Comparison of ENCODE assay signal across 15 cellular contexts in genomic region chr12:107393043-107393725, GRCh38.
DNase-seq lines count a peak whose midpoint lies in the region; ATAC-seq and TF ChIP-seq lines count a peak whose summit lies in the region.
"Had no signal": no experiment of that assay in that cellular context is flagged by ENCODE, and none has a peak within 500 bp of the region (broad histone marks: within the 10 kb centered on the region; RNA-seq: fewer than 3 reads in every experiment).

No MANE protein-coding gene starts in this region.

- peak; percentile 29 for ATAC-seq in T-helper 17 cell
- peak; percentile 93 for ATAC-seq in foreskin keratinocyte
- ATAC-seq in HG03139 (IDR thresholded peaks at IDR 0.05; ENCODE audit: unreplicated experiment): no peak
- ATAC-seq: sciatic nerve had no signal

- peaks cover 0 to 8% (median 2%) of the 10 kb centered on the region in 7 donors for H3K9me3 Mint-ChIP-seq in CD14-positive monocyte

- DNase-seq in stimulated activated CD4-positive, alpha-beta T cell treated with anti-CD3 and anti-CD28 coated beads, Interleukin-15, amount 100 ng/mL, for 24 hours: peak; percentile 11
- no peak for DNase-seq in stimulated activated CD4-positive, alpha-beta T cell treated with anti-CD3 and anti-CD28 coated beads, Interleukin-1b, Interleukin-23, amount 100 ng/mL, for 48 hours
- DNase-seq in T-helper 17 cell (no peak), foreskin keratinocyte (peak; percentile 30 to 69), NOMO-1 treated with dmso at 0.1 percent for 144 hours (lab: John Stamatoyannopoulos, UW; ENCODE audit: unreplicated experiment) (no peak), CD14-positive monocyte (ENCODE audit: low spot score) (no peak), NK-92 (lab: John Stamatoyannopoulos, UW; ENCODE audit: unreplicated experiment) (no peak)
- DNase-seq: DMS53; effector CD8-positive, alpha-beta T cell; NCI-H1436 treated with DMSO at 0.1 percent for 48 hours; NCI-H524 treated with DMSO at 0.1 percent for 48 hours had no signal

- peak overlapping the region; percentile 81 for H3K27ac Mint-ChIP-seq in T-helper 17 cell
- peak overlapping the region in 1 of 7 donors; percentile 40 for H3K27ac Mint-ChIP-seq in CD14-positive monocyte

- H3K27me3 Mint-ChIP-seq in T-helper 17 cell (no peaks in the 10 kb centered on the region), CD14-positive monocyte (ENCODE audit: low read depth in 3 of 3) (peaks cover 1 to 2% (median 2%) of the 10 kb centered on the region in 3 donors)

- TF ChIP-seq CTCF in foreskin keratinocyte (conservative IDR thresholded peaks at IDR 0.05) (no peak), CD14-positive monocyte (IDR thresholded peaks at IDR 0.05) (no peak)

- peaks cover 64% of the 10 kb centered on the region for H3K4me1 Mint-ChIP-seq in T-helper 17 cell
- peaks cover 2% of the 10 kb centered on the region for H3K4me1 Mint-ChIP-seq in CD14-positive monocyte

- H3K4me1 ChIP-seq in foreskin keratinocyte: peaks cover 12% of the 10 kb centered on the region

- no peaks in the 10 kb centered on the region for H3K9me3 ChIP-seq in T-helper 17 cell (ENCODE audit: control insufficient read depth, low read length, poor library complexity, severe bottlenecking)
- H3K9me3 ChIP-seq: thoracic aorta had no signal

- no peak overlapping the region for H3K27ac ChIP-seq in foreskin keratinocyte
- H3K27ac ChIP-seq: hepatocyte, thoracic aorta had no signal

- H3K4me3 Mint-ChIP-seq in T-helper 17 cell: peak overlapping the region; percentile 31
- no peak overlapping the region for H3K4me3 Mint-ChIP-seq in CD14-positive monocyte

- no peaks in the 10 kb centered on the region for H3K27me3 ChIP-seq in foreskin keratinocyte
- H3K27me3 ChIP-seq: hepatocyte had no signal

- intact Hi-C loops in CD14-positive monocyte (cut with micrococcal nuclease): no loop called here

- H3K36me3 Mint-ChIP-seq in T-helper 17 cell (ENCODE audit: low read depth) (peaks cover 3% of the 10 kb centered on the region), CD14-positive monocyte (no peaks in the 10 kb centered on the region)

Comparison
In these comparisons a context has a peak if more than half of its experiments do, and no peak if none do; other contexts are left out.
1. DNase-seq: peak in stimulated activated CD4-positive, alpha-beta T cell treated with anti-CD3 and anti-CD28 coated beads, Interleukin-15, amount 100 ng/mL, for 24 hours (single experiment) and foreskin keratinocyte (2 of 2); none in stimulated activated CD4-positive, alpha-beta T cell treated with anti-CD3 and anti-CD28 coated beads, Interleukin-1b, Interleukin-23, amount 100 ng/mL, for 48 hours (single experiment), T-helper 17 cell (0 of 3), NOMO-1 treated with dmso at 0.1 percent for 144 hours (single experiment), CD14-positive monocyte (single experiment) and NK-92 (single experiment).